30 cellular contexts compared by ENCODE assay signal in the genomic region with DNA sequence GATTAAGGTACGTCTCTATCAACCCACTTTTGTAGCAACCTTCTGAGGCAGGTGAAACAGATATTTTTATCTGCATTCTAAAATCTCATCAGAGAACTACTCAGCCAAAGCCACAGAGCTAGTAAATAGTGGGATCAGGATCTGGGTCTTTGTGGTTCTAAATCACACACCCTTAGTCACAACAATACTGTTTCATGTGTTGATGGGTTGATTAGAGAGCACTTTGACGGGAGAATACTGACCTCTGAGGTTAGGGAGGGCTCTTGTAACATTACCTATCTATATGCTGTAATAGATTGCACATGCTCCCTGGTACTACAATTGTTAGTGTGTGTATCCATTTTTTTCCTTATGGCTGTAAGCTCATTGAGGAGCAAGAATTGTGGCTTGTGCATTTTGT. TPM values are rescaled to one million over a fixed set of nuclear protein-coding genes. Genes with fewer than 3 reads are reported as not detected.
DNase-seq lines count a peak whose midpoint lies in the region; FAIRE-seq and TF ChIP-seq lines count a peak whose summit lies in the region.
"Had no signal": no experiment of that assay in that cellular context is flagged by ENCODE, and none has a peak within 500 bp of the region (broad histone marks: within the 10 kb centered on the region; RNA-seq: fewer than 3 reads in every experiment).

No MANE protein-coding gene starts in this region.

- TF ChIP-seq CTCF in HFFc6 (IDR thresholded peaks at IDR 0.05) (no peak), smooth muscle cell (IDR thresholded peaks at IDR 0.05; ENCODE audit: borderline replicate concordance, insufficient read depth, poor library complexity, severe bottlenecking) (no peak), coronary artery (IDR thresholded peaks at IDR 0.05) (no peak)

- no peaks in the 10 kb centered on the region for H3K27me3 ChIP-seq in smooth muscle cell (ENCODE audit: low read depth)
- H3K27me3 ChIP-seq: colonic mucosa, esophagus muscularis mucosa, gastrocnemius medialis, MG63 had no signal

- no peaks in the 10 kb centered on the region for H3K36me3 ChIP-seq in smooth muscle cell (ENCODE audit: low read depth)
- H3K36me3 ChIP-seq: colonic mucosa, esophagus muscularis mucosa, gastrocnemius medialis, MG63 had no signal

- peaks cover 16% of the 10 kb centered on the region for H3F3A ChIP-seq in smooth muscle cell (ENCODE audit: low read depth)

- WGBS in smooth muscle cell (ENCODE audit: low lambda C conversion rate) = 17% methylated on average over 2 of the region's 2 CpGs

- peaks cover 11% of the 10 kb centered on the region for H3K9me3 Mint-ChIP-seq in HFFc6
- H3K9me3 Mint-ChIP-seq: effector memory CD8-positive, alpha-beta T cell had no signal

- no peaks in the 10 kb centered on the region for H3K79me2 ChIP-seq in smooth muscle cell (ENCODE audit: low read depth)

- peaks cover 88% of the 10 kb centered on the region for H3K4me1 Mint-ChIP-seq in HFFc6 (ENCODE audit: low read depth)
- H3K4me1 Mint-ChIP-seq: CD4-positive, CD25-positive, alpha-beta regulatory T cell; naive thymus-derived CD4-positive, alpha-beta T cell had no signal

- DNase-seq in HFFc6 (no peak), RCC 7860 (ENCODE audit: low spot score) (peak; percentile 66), glomerular visceral epithelial cell (ENCODE audit: extremely low spot score) (peak; percentile 38), smooth muscle cell (lab: John Stamatoyannopoulos, UW; ENCODE audit: unreplicated experiment) (no peak), cerebellar cortex (ENCODE audit: low spot score) (no peak), coronary artery (ENCODE audit: low spot score) (no peak), HK-2 (ENCODE audit: unreplicated experiment) (no peak)
- DNase-seq: activated CD4-positive, CD25-positive, alpha-beta regulatory T cell treated with anti-CD3 and anti-CD28 coated beads, Interleukin-2, amount 50 U/mL, for 72 hours; activated CD8-positive, alpha-beta T cell treated with anti-CD3 and anti-CD28 coated beads, Interleukin-2, amount 10 ng/mL, durations not matched to agents 7 days and 5 days; activated effector memory CD4-positive, alpha-beta T cell treated with anti-CD3 and anti-CD28 coated beads, Interleukin-2, amount 50 U/mL, for 16 hours; activated T-cell treated with anti-CD3 and anti-CD28 coated beads for 4 hours; CD4-positive, CD25-positive, alpha-beta regulatory T cell; colonic mucosa; DMS 273 treated with DMSO at 0.1 percent for 48 hours; effector memory CD8-positive, alpha-beta T cell; gastrocnemius medialis; MG63; naive thymus-derived CD4-positive, alpha-beta T cell; NCI-H2081 treated with DMSO at 0.1 percent for 48 hours; NCI-H446 treated with DMSO at 0.1 percent for 48 hours; right cardiac atrium; SIG-M5; stimulated activated CD4-positive, alpha-beta T cell treated with anti-CD3 and anti-CD28 coated beads, Interleukin-4, amount 100 ng/mL, for 4 hours; stimulated activated naive CD4-positive, alpha-beta T cell treated with Interleukin-2 at 50 U/mL for 16 hours had no signal

- H3K4me3 ChIP-seq in smooth muscle cell (no peak overlapping the region), coronary artery (no peak overlapping the region)
- H3K4me3 ChIP-seq: colonic mucosa, esophagus muscularis mucosa, gastrocnemius medialis, MG63 had no signal

- H3K4me1 ChIP-seq in smooth muscle cell (ENCODE audit: low read depth) = peaks cover 9% of the 10 kb centered on the region
- H3K4me1 ChIP-seq: colonic mucosa had no signal

- H3K4me2 ChIP-seq in smooth muscle cell = peak overlapping the region; percentile 13

- H3K27ac Mint-ChIP-seq in HFFc6 = peak overlapping the region; percentile 68
- H3K27ac Mint-ChIP-seq: activated CD8-positive, alpha-beta T cell treated with anti-CD3 and anti-CD28 coated beads, Interleukin-2, amount 10 ng/mL, durations not matched to agents 7 days and 5 days; CD4-positive, CD25-positive, alpha-beta regulatory T cell; effector memory CD8-positive, alpha-beta T cell; naive thymus-derived CD4-positive, alpha-beta T cell had no signal

- H3K4me3 Mint-ChIP-seq in HFFc6 = no peak overlapping the region
- H3K4me3 Mint-ChIP-seq: activated CD8-positive, alpha-beta T cell treated with anti-CD3 and anti-CD28 coated beads, Interleukin-2, amount 10 ng/mL, durations not matched to agents 7 days and 5 days; CD4-positive, CD25-positive, alpha-beta regulatory T cell; effector memory CD8-positive, alpha-beta T cell; naive thymus-derived CD4-positive, alpha-beta T cell had no signal

- no peaks in the 10 kb centered on the region for H4K20me1 ChIP-seq in smooth muscle cell (ENCODE audit: low read depth)

- peaks cover 6% of the 10 kb centered on the region for H3K36me3 Mint-ChIP-seq in HFFc6 (ENCODE audit: low read depth)
- H3K36me3 Mint-ChIP-seq: CD4-positive, CD25-positive, alpha-beta regulatory T cell; naive thymus-derived CD4-positive, alpha-beta T cell had no signal

- H3K27ac ChIP-seq in smooth muscle cell (ENCODE audit: low read depth) = peak overlapping the region; percentile 77
- H3K27ac ChIP-seq in coronary artery = no peak overlapping the region
- H3K27ac ChIP-seq: colonic mucosa, esophagus muscularis mucosa had no signal

- peak; percentile 53 for FAIRE-seq in RCC 7860 (lab: Jason Lieb, UNC)
- FAIRE-seq: G401.6, TTC549 had no signal

- H2AFZ ChIP-seq in smooth muscle cell (ENCODE audit: low read depth) = no peak overlapping the region

- H3K9me3 ChIP-seq in smooth muscle cell (replicated peaks; ENCODE audit: low read depth) = peaks cover 5% of the 10 kb centered on the region
- H3K9me3 ChIP-seq: colonic mucosa, gastrocnemius medialis had no signal

- no peak overlapping the region for H3K9ac ChIP-seq in smooth muscle cell (ENCODE audit: low read depth)

- no peaks in the 10 kb centered on the region for H3K27me3 Mint-ChIP-seq in HFFc6 (ENCODE audit: insufficient read depth)

RNA-seq across cellular contexts. Expression of gene CCDC190, which starts 45.5 kb away (rescaled TPM):
- total RNA-seq in HFFc6 (2021; fragmentation: NEBNext Ultra II Directional; extraction: Animal tissue kit (Norgen Biotek cat#: 25700)) = under 1 TPM in 3 of 6 experiments, not detected in 3; 0.07 to 0.21 (median 0.14) TPM
- total RNA-seq in smooth muscle cell = not detected in 2 replicates
- 0.27 TPM in 1 of 2 replicates, not detected in the other for polyA plus RNA-seq in smooth muscle cell
- total RNA-seq: activated CD8-positive, alpha-beta T cell treated with anti-CD3 and anti-CD28 coated beads, Interleukin-2, amount 10 ng/mL, durations not matched to agents 7 days and 5 days; CD4-positive, CD25-positive, alpha-beta regulatory T cell; colonic mucosa; gastrocnemius medialis; kidney epithelial cell; naive thymus-derived CD4-positive, alpha-beta T cell; omental fat pad; T-helper 1 cell treated with Interleukin-12 subunit alpha and Interleukin-12 subunit beta and Interleukin-4 antibody, amounts not matched to agents 30 ng/mL and 1 ng/mL, for 36 hours had no signal
- polyA plus RNA-seq: CD4-positive, CD25-positive, alpha-beta regulatory T cell; naive thymus-derived CD4-positive, alpha-beta T cell had no signal

Comparison
In these comparisons a context has a peak if more than half of its experiments do, and no peak if none do; other contexts are left out.
1. DNase-seq: peak in RCC 7860 (single experiment) and glomerular visceral epithelial cell (single experiment); none in HFFc6 (single experiment), smooth muscle cell (single experiment), cerebellar cortex (single experiment), coronary artery (single experiment) and HK-2 (single experiment).